In the genomic region with DNA sequence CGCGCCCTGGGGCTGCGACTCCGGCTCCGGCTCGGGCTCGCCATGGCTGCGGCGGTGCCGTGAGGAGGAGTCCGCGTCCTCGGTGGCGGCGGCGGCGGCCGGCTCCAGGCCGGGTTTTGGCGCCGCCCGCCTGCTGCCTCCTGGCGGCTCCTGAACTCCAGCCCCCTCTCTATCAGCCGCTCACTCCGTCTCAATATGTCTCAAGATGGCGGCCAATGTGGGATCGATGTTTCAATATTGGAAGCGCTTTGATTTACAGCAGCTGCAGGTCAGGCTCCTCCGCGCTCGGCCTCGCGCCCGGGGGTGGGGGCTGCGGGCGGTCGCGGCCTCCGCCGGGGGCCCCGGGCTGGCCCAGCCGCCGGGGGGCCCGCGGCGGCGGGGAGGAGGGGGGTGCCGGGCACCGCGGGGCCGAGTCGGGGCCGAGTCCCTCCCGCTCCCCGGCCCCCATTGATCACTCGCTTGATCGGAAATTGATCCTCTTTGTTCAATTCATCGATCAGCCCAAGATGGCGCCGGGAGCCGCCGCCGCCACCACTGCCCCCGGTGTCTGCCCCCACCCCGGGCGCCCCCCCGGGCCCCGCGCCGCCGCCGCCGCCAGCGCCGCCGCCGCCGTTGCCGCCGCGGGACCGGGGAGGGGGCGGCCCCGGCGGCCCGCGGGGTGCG, we compare ENCODE assay signal across 8 cellular contexts. TPM values are rescaled to one million over a fixed set of nuclear protein-coding genes. Genes with fewer than 3 reads are reported as not detected.
DNase-seq lines count a peak whose midpoint lies in the region; ATAC-seq, FAIRE-seq and TF ChIP-seq lines count a peak whose summit lies in the region.

No MANE protein-coding gene starts in this region.

- WGBS in GM12878 (ENCODE audit: insufficient coverage, insufficient replicate concordance, low lambda C conversion rate, missing lambda C conversion rate) = 0% methylated on average over 13 of the region's 88 CpGs
- WGBS in iPS DF 6.9 (ENCODE audit: insufficient coverage, insufficient read length) = no CpG with 5 or more reads among the region's 88 CpGs

- no peak for FAIRE-seq in GM12878 (lab: Jason Lieb, UNC)

- TF ChIP-seq POLR2A in GM10847 (IDR thresholded peaks at IDR 0.05; ENCODE audit: extremely low read depth, insufficient read length) (peak; percentile 21), GM12878 (IDR thresholded peaks at IDR 0.05; ENCODE audit: low read depth, low read length) (peak; percentile 69), gastrocnemius medialis (IDR thresholded peaks at IDR 0.05) (no peak)

- CTCF ChIA-PET in GM12878 (lab: Yijun Ruan, JAX) = no interaction called here

- TF ChIP-seq CTCF in GM12878 (IDR thresholded peaks at IDR 0.05 in 2 of 3, conservative IDR thresholded peaks at IDR 0.05 in 1 of 3; ENCODE audit: control insufficient read depth in 2 of 3, extremely low read depth in 1 of 3, insufficient read depth in 1 of 3, low read depth in 3 of 3, low read length in 3 of 3) (peak in 1 of 3 experiments; percentile 19; a peak in 2 of 6 replicates), gastrocnemius medialis (IDR thresholded peaks at IDR 0.05 in 4 of 5, conservative IDR thresholded peaks at IDR 0.05 in 1 of 5) (peak in 2 of 5 experiments; percentile 5 to 16)

- peaks cover 12% of the 10 kb centered on the region for H3K36me3 Mint-ChIP-seq in T-helper 2 cell treated with Interferon-gamma antibody and Interleukin-4, amounts not matched to agents 5 μg/mL and 100 μg/mL, for 36 hours (ENCODE audit: low read depth)

- H3K4me2 ChIP-seq in GM12878 (ENCODE audit: control insufficient read depth, insufficient read depth) = no peak overlapping the region

- peaks cover 12% of the 10 kb centered on the region for H3K4me1 Mint-ChIP-seq in T-helper 2 cell treated with Interferon-gamma antibody and Interleukin-4, amounts not matched to agents 5 μg/mL and 100 μg/mL, for 36 hours (ENCODE audit: low read depth)

- SMC1A ChIA-PET in GM12878 (lab: Charles Lee; ENCODE audit: uncharacterized antibody, unreplicated experiment) = no interaction called here

- TF ChIP-seq RAD21 in GM12878 (IDR thresholded peaks at IDR 0.05; ENCODE audit: insufficient read depth, low read depth, low read length) = no peak

- H3K27ac ChIP-seq in GM12878 (ENCODE audit: control insufficient read depth, insufficient read depth) = peak overlapping the region; percentile 68
- no peak overlapping the region for H3K27ac ChIP-seq in iPS DF 6.9 (ENCODE audit: low read length)
- H3K27ac ChIP-seq in gastrocnemius medialis = peak overlapping the region; percentile 74 to 86 (median 86)

- ATAC-seq in HG02623 (IDR thresholded peaks at IDR 0.05; ENCODE audit: unreplicated experiment) = peak; percentile 49
- peak; percentile 63 for ATAC-seq in GM12878
- peak; percentile 73 to 75 for ATAC-seq in gastrocnemius medialis
- no peak for ATAC-seq in GM19467 (IDR thresholded peaks at IDR 0.05; ENCODE audit: unreplicated experiment)

- H3K36me3 ChIP-seq in GM12878 (ENCODE audit: control insufficient read depth in 2 of 2, insufficient read depth in 2 of 2, low read length in 1 of 2) (0 out of 4 replicates have a peak, but pooled peaks cover 0 to 3% of the 10 kb centered on the region in 2 experiments), iPS DF 6.9 (ENCODE audit: control insufficient read depth, insufficient read depth, low read length) (no peaks in the 10 kb centered on the region), gastrocnemius medialis (no peaks in the 10 kb centered on the region)

- DNase-seq in NCI-H146 treated with DMSO at 0.1 percent for 48 hours (lab: John Stamatoyannopoulos, UW; ENCODE audit: unreplicated experiment) (peak; percentile 75), GM12878 (ENCODE audit: low read depth, low spot score) (no peak), iPS DF 6.9 (ENCODE audit: low read depth, low spot score) (no peak), gastrocnemius medialis (peak; percentile 59 to 71)
- DNase-seq in T-helper 2 cell treated with Interferon-gamma antibody and Interleukin-4, amounts not matched to agents 5 μg/mL and 100 μg/mL, for 36 hours (ENCODE audit: low spot score) = peak; percentile 69

- H3K27me3 Mint-ChIP-seq in T-helper 2 cell treated with Interferon-gamma antibody and Interleukin-4, amounts not matched to agents 5 μg/mL and 100 μg/mL, for 36 hours (ENCODE audit: low read depth) = peaks cover 34% of the 10 kb centered on the region

- in situ Hi-C loops in GM12878 (cut with MboI) = no loop called here
- in situ Hi-C loops in gastrocnemius medialis (cut with MboI; ENCODE audit: low sequenced_read_pairs in 4 of 4) = loop anchor here in 2 of 4 donors (25.0 kb wide), 2 partner anchors 129 to 421 kb away; no protein-coding TSS in a partner anchor

- H3K9ac ChIP-seq in GM12878 (ENCODE audit: control insufficient read depth, insufficient read depth, low read length) = peak overlapping the region; percentile 76

- intact Hi-C loops in GM12878 (cut with micrococcal nuclease; ENCODE audit: unreplicated experiment) (loop anchor here (1.0 to 10.0 kb wide), 9 partner anchors 41 to 457 kb away; no protein-coding TSS in a partner anchor), gastrocnemius medialis (cut with DNase I; ENCODE audit: low total_unique reads) (loop anchor here (1.0 to 5.0 kb wide), 5 partner anchors 73 to 420 kb away; no protein-coding TSS in a partner anchor)

- H3K27me3 ChIP-seq in GM12878 (replicated peaks in 1 of 2; ENCODE audit: control insufficient read depth in 2 of 2, insufficient read depth in 2 of 2, low read length in 1 of 2) (no peaks in the 10 kb centered on the region), iPS DF 6.9 (ENCODE audit: control insufficient read depth, insufficient read depth, low read length) (no peaks in the 10 kb centered on the region), gastrocnemius medialis (no peaks in the 10 kb centered on the region)

- peak overlapping the region; percentile 82 for H3K27ac Mint-ChIP-seq in T-helper 2 cell treated with Interferon-gamma antibody and Interleukin-4, amounts not matched to agents 5 μg/mL and 100 μg/mL, for 36 hours

- no peaks in the 10 kb centered on the region for H4K20me1 ChIP-seq in GM12878 (ENCODE audit: control insufficient read depth, insufficient read depth)

- peaks cover 44% of the 10 kb centered on the region for H3K79me2 ChIP-seq in GM12878 (ENCODE audit: control insufficient read depth, insufficient read depth, low read length)

- RAD21 ChIA-PET in GM12878 (lab: Charles Lee; ENCODE audit: unreplicated experiment) = no interaction called here

- BruUV-seq in GM12878 (replicated peaks; lab: Mats Ljungman, UMichigan) = no TSS peak

- POLR2A ChIA-PET in GM12878 (lab: Charles Lee) = no interaction called here

- H3K4me3 ChIP-seq in GM12878 (peak overlapping the region; percentile 53; the same call in 1 of the 2 replicates), iPS DF 6.9 (ENCODE audit: low read length) (peak overlapping the region; percentile 73; the same call in 1 of the 2 replicates), gastrocnemius medialis (peak overlapping the region; percentile 50 to 81 (median 74))

- peak overlapping the region; percentile 62 for H2AFZ ChIP-seq in GM12878 (ENCODE audit: control insufficient read depth, low read depth, low read length)

- H3K4me1 ChIP-seq in GM12878 (ENCODE audit: control insufficient read depth, insufficient read depth, low read length) (peaks cover 4% of the 10 kb centered on the region; the same call in 1 of the 2 replicates), iPS DF 6.9 (ENCODE audit: control insufficient read depth, insufficient read depth, low read length) (peaks cover 2% of the 10 kb centered on the region; the same call in 1 of the 2 replicates), gastrocnemius medialis (peaks cover 23 to 28% of the 10 kb centered on the region in 2 donors)

- peak overlapping the region; percentile 80 for H3K4me3 Mint-ChIP-seq in T-helper 2 cell treated with Interferon-gamma antibody and Interleukin-4, amounts not matched to agents 5 μg/mL and 100 μg/mL, for 36 hours

- H3K9me3 ChIP-seq in GM12878 (replicated peaks; ENCODE audit: control insufficient read depth, insufficient read depth, low read length) = no peaks in the 10 kb centered on the region
- H3K9me3 ChIP-seq in iPS DF 6.9 (ENCODE audit: control insufficient read depth, insufficient read depth, low read length) = no peaks in the 10 kb centered on the region
- no peaks in the 10 kb centered on the region for H3K9me3 ChIP-seq in gastrocnemius medialis

- no peak for TF ChIP-seq EP300 in GM12878 (IDR thresholded peaks at IDR 0.05; ENCODE audit: borderline replicate concordance in 1 of 2, control insufficient read depth in 1 of 2, low read depth in 2 of 2, low read length in 2 of 2)

- H3K9me3 Mint-ChIP-seq in T-helper 2 cell treated with Interferon-gamma antibody and Interleukin-4, amounts not matched to agents 5 μg/mL and 100 μg/mL, for 36 hours = no peaks in the 10 kb centered on the region

TF ChIP-seq in GM12878, 131 proteins besides CTCF, POLR2A, EP300 and RAD21 (continues in another document):
- no peak for TF ChIP-seq ETV6 (conservative IDR thresholded peaks at IDR 0.05 in 1 of 2, IDR thresholded peaks at IDR 0.05 in 1 of 2; ENCODE audit: borderline replicate concordance in 1 of 2, low read depth in 1 of 2)
- 0 out of 2 replicates have a peak, but pooled peaks have one; percentile 48 for TF ChIP-seq SIN3A (IDR thresholded peaks at IDR 0.05; ENCODE audit: low read depth, low read length)
- TF ChIP-seq RUNX3 (IDR thresholded peaks at IDR 0.05; ENCODE audit: low read length) = peak; percentile 6
- no peak for TF ChIP-seq SUZ12 (IDR thresholded peaks at IDR 0.05; ENCODE audit: unreplicated experiment)
- no peak for TF ChIP-seq RAD51 (IDR thresholded peaks at IDR 0.05)

RNA-seq across cellular contexts. Expression of a gene that starts 1.5 kb away (rescaled TPM):
- 214 and 249 TPM in 2 replicates for total RNA-seq in GM12878 (2013; cell fraction: nucleolus; rRNA removed)
- 26.0 and 29.7 TPM in 2 replicates for total RNA-seq in GM12878 (2014; rRNA removed)
- total RNA-seq in GM12878 (2014; rRNA removed; fragmentation: Illumina TruSeq; extraction: Trizol) = 21.5 and 22.5 TPM in 2 replicates
- 44.7 and 48.6 TPM in 2 replicates for total RNA-seq in GM12878 (2021)
- 11.3 TPM for polyA plus RNA-seq in GM12878 (2011; ENCODE audit: low read depth)
- polyA plus RNA-seq in GM12878 (2011; rRNA removed) = 12.7 and 12.9 TPM in 2 replicates
- 16.7 and 17.9 TPM in 2 replicates for polyA plus RNA-seq in GM12878 (2011; cell fraction: cytosol; rRNA removed)
- polyA plus RNA-seq in GM12878 (2011; cell fraction: nucleus; rRNA removed) = 14.0 and 21.5 TPM in 2 replicates
- polyA plus RNA-seq in GM12878 (2012) = 21.7 and 23.4 TPM in 2 replicates
- 28.0 and 35.3 TPM in 2 replicates for polyA plus RNA-seq in GM12878 (2014; fragmentation: Illumina TruSeq; extraction: Trizol)
- polyA plus RNA-seq in GM12878 (2014; fragmentation: Nextera tagmentation; extraction: Ambion mirVana) = 1 to 10 TPM; 6.1 to 7.8 TPM
- polyA plus RNA-seq in GM12878 (2014; rRNA removed) = 24.0 and 26.0 TPM in 2 replicates
- polyA plus RNA-seq in GM12878 (2016; fragmentation: Nextera tagmentation; extraction: Ambion mirVana) = 10 to 100 TPM; 27.7 to 31.0 TPM
- 21.1 and 30.1 TPM in 2 replicates for polyA minus RNA-seq in GM12878 (2011; rRNA and poly(A)+ RNA removed)
- 10.7 and 11.1 TPM in 2 replicates for polyA minus RNA-seq in GM12878 (2011; cell fraction: cytosol; rRNA and poly(A)+ RNA removed)
- polyA minus RNA-seq in GM12878 (2011; cell fraction: nucleus; rRNA and poly(A)+ RNA removed) = 21.6 and 47.5 TPM in 2 replicates
- total RNA-seq in gastrocnemius medialis = 10 to 100 TPM; 44.1 to 57.9 (median 54.9) TPM

Comparison
In these comparisons a context has a peak if more than half of its experiments do, and no peak if none do; other contexts are left out.
1. POLR2A ChIP-seq: peak in GM10847 (single experiment) and GM12878 (single experiment); none in gastrocnemius medialis (0 of 2).
2. DNase-seq: peak in NCI-H146 treated with DMSO at 0.1 percent for 48 hours (single experiment), T-helper 2 cell treated with Interferon-gamma antibody and Interleukin-4, amounts not matched to agents 5 μg/mL and 100 μg/mL, for 36 hours (single experiment) and gastrocnemius medialis (2 of 2); none in GM12878 (single experiment) and iPS DF 6.9 (single experiment).
3. Peak in every context shown above with its lines, with median percentiles within 50 percentile points of each other: H3K4me3 ChIP-seq.